ENCODE assay signal across 8 cellular contexts in the genomic region with DNA sequence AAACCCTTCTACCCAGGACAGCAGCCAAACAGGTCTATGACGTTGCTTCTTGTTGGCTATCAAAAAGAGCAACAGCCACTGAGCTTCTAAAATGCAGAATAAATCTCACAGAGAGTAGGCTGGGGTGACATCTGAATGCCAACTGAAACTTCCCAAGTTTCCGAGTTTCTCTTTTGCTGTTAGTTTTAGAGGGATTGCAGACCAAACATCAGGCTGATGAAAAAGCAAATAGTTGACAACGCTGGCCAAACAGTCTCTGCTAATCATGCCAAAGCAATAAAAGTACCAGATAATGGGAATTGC. TPM values are rescaled to one million over a fixed set of nuclear protein-coding genes. Genes with fewer than 3 reads are reported as not detected.
A peak's percentile ranks its signal among the peaks of the same experiment; 100 is the strongest.
DNase-seq lines count a peak whose midpoint lies in the region; ATAC-seq and TF ChIP-seq lines count a peak whose summit lies in the region.

No MANE protein-coding gene starts in this region.

- no peaks in the 10 kb centered on the region for H3K27me3 Mint-ChIP-seq in activated CD8-positive, alpha-beta T cell treated with anti-CD3 and anti-CD28 coated beads for 36 hours

- POLR2A ChIA-PET in activated CD8-positive, alpha-beta T cell treated with anti-CD3 and anti-CD28 coated beads for 36 hours (lab: Charles Lee), result interaction anchor here (1.2 to 4.7 kb wide), 6 partner anchors 12 to 47 kb away, joined by 3 to 33 read pairs (median 8); no protein-coding TSS in a partner anchor

- no peaks in the 10 kb centered on the region for H3K27me3 ChIP-seq in iPS DF 6.9 (ENCODE audit: control insufficient read depth, insufficient read depth, low read length)

- no peaks in the 10 kb centered on the region for H3K9me3 Mint-ChIP-seq in activated CD8-positive, alpha-beta T cell treated with anti-CD3 and anti-CD28 coated beads for 36 hours
- H3K9me3 Mint-ChIP-seq in stimulated activated effector memory CD8-positive, alpha-beta T cell treated with anti-CD3 and anti-CD28 coated beads, Interleukin-12 subunit alpha, Interleukin-12 subunit beta, amount 100 ng/mL, for 72 hours, result no peaks in the 10 kb centered on the region

- no CpG with 5 or more reads among the region's 3 CpGs for WGBS in iPS DF 6.9 (ENCODE audit: insufficient coverage, insufficient read length)

- H3K27ac Mint-ChIP-seq in activated CD8-positive, alpha-beta T cell treated with anti-CD3 and anti-CD28 coated beads for 36 hours, result peak overlapping the region; percentile 96
- peak overlapping the region; percentile 96 for H3K27ac Mint-ChIP-seq in stimulated activated effector memory CD8-positive, alpha-beta T cell treated with anti-CD3 and anti-CD28 coated beads, Interleukin-12 subunit alpha, Interleukin-12 subunit beta, amount 100 ng/mL, for 72 hours

- H3K27ac ChIP-seq in iPS DF 6.9 (ENCODE audit: low read length), result no peak overlapping the region

- H3K9me3 ChIP-seq in iPS DF 6.9 (ENCODE audit: control insufficient read depth, insufficient read depth, low read length), result no peaks in the 10 kb centered on the region

- peaks cover 36% of the 10 kb centered on the region for H3K36me3 Mint-ChIP-seq in activated CD8-positive, alpha-beta T cell treated with anti-CD3 and anti-CD28 coated beads for 36 hours (ENCODE audit: low read depth)
- no peaks in the 10 kb centered on the region for H3K36me3 Mint-ChIP-seq in stimulated activated effector memory CD8-positive, alpha-beta T cell treated with anti-CD3 and anti-CD28 coated beads, Interleukin-12 subunit alpha, Interleukin-12 subunit beta, amount 100 ng/mL, for 72 hours

- no peak for TF ChIP-seq CTCF in HFF-Myc (IDR thresholded peaks at IDR 0.05; ENCODE audit: low read depth, low read length, missing control alignments)
- TF ChIP-seq CTCF in activated CD8-positive, alpha-beta T cell treated with anti-CD3 and anti-CD28 coated beads for 36 hours (IDR thresholded peaks at IDR 0.05), result no peak

- H3K4me3 ChIP-seq in HFF-Myc (replicated peaks; ENCODE audit: low read depth, low read length), result peak overlapping the region; percentile 86
- H3K4me3 ChIP-seq in iPS DF 6.9 (ENCODE audit: low read length), result peak overlapping the region; percentile 81; the same call in 1 of the 2 replicates

- H3K36me3 ChIP-seq in iPS DF 6.9 (ENCODE audit: control insufficient read depth, insufficient read depth, low read length), result no peaks in the 10 kb centered on the region

- intact Hi-C loops in activated CD8-positive, alpha-beta T cell treated with anti-CD3 and anti-CD28 coated beads for 36 hours (cut with micrococcal nuclease), result loop anchor here (5.0 kb wide), 4 partner anchors 42 to 463 kb away; no protein-coding TSS in a partner anchor

- ATAC-seq in activated CD8-positive, alpha-beta T cell treated with anti-CD3 and anti-CD28 coated beads for 36 hours, result no peak
- no peak for ATAC-seq in stimulated activated effector memory CD8-positive, alpha-beta T cell treated with anti-CD3 and anti-CD28 coated beads, Interleukin-12 subunit alpha, Interleukin-12 subunit beta, amount 100 ng/mL, for 72 hours
- no peak for ATAC-seq in left lobe of liver

- H3K4me1 Mint-ChIP-seq in activated CD8-positive, alpha-beta T cell treated with anti-CD3 and anti-CD28 coated beads for 36 hours (ENCODE audit: low read depth), result peaks cover 24% of the 10 kb centered on the region
- H3K4me1 Mint-ChIP-seq in stimulated activated effector memory CD8-positive, alpha-beta T cell treated with anti-CD3 and anti-CD28 coated beads, Interleukin-12 subunit alpha, Interleukin-12 subunit beta, amount 100 ng/mL, for 72 hours, result peaks cover 25% of the 10 kb centered on the region

- no peaks in the 10 kb centered on the region; the same call in 1 of the 2 replicates for H3K4me1 ChIP-seq in iPS DF 6.9 (ENCODE audit: control insufficient read depth, insufficient read depth, low read length)

- DNase-seq in HFF-Myc (ENCODE audit: extremely low read depth, low read depth) (no peak), iPS DF 6.9 (ENCODE audit: low read depth, low spot score) (no peak), NCI-H226 (no peak), NCI-H2107 (lab: John Stamatoyannopoulos, UW) (no peak), left lobe of liver (ENCODE audit: low spot score) (no peak)
- DNase-seq in activated CD8-positive, alpha-beta T cell treated with anti-CD3 and anti-CD28 coated beads for 36 hours, result no peak
- DNase-seq in stimulated activated effector memory CD8-positive, alpha-beta T cell treated with anti-CD3 and anti-CD28 coated beads, Interleukin-12 subunit alpha, Interleukin-12 subunit beta, amount 100 ng/mL, for 72 hours (ENCODE audit: low spot score in 2 of 2), result no peak
- no peak for DNase-seq in central memory CD4-positive, alpha-beta T cell

- CTCF ChIA-PET in activated CD8-positive, alpha-beta T cell treated with anti-CD3 and anti-CD28 coated beads for 36 hours (lab: Charles Lee), result interaction anchor here (1.1 kb wide), 1 partner anchor 33 kb away, joined by 3 read pairs; no protein-coding TSS in a partner anchor

- H3K4me3 Mint-ChIP-seq in activated CD8-positive, alpha-beta T cell treated with anti-CD3 and anti-CD28 coated beads for 36 hours, result no peak overlapping the region
- H3K4me3 Mint-ChIP-seq in stimulated activated effector memory CD8-positive, alpha-beta T cell treated with anti-CD3 and anti-CD28 coated beads, Interleukin-12 subunit alpha, Interleukin-12 subunit beta, amount 100 ng/mL, for 72 hours, result no peak overlapping the region

RNA-seq across cellular contexts. Expression of gene CBLB, which starts 0.7 kb away (rescaled TPM):
- 100 to 1,000 TPM; 104 to 113 TPM for total RNA-seq in activated CD8-positive, alpha-beta T cell treated with anti-CD3 and anti-CD28 coated beads for 36 hours
- 9.5 TPM for total RNA-seq in left lobe of liver

Comparison
In these comparisons a context has a peak if more than half of its experiments do, and no peak if none do; other contexts are left out.
1. RNA of gene CBLB, which starts 0.7 kb away (total RNA-seq): 104 to 113 TPM in activated CD8-positive, alpha-beta T cell treated with anti-CD3 and anti-CD28 coated beads for 36 hours; 9.5 TPM in left lobe of liver (single experiment); every median in the first group is over 10 times any median in the second.